Comparison of ENCODE assay signal across 11 cellular contexts in the genomic region with DNA sequence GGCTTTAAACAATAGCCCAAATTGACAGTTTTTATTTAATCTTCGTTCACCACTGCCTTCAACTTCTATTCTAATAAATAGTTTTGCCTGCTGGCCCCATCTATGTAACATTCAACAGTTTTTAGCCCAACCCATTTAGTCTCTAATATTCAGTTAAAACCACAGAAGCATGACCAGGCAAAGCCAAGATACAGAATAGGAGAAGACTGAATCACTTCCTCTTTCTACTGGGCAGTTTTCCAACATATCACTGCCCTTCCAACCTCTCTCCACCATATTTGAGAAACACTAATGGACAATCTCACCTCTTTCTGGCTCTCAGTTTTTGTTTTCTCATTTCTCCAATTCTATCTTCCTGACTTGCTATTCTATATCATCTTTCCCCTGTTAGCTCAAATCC.
A peak's percentile ranks its signal among the peaks of the same experiment; 100 is the strongest.
DNase-seq lines count a peak whose midpoint lies in the region; ATAC-seq and TF ChIP-seq lines count a peak whose summit lies in the region.
"Had no signal": no experiment of that assay in that cellular context is flagged by ENCODE, and none has a peak within 500 bp of the region (broad histone marks: within the 10 kb centered on the region; RNA-seq: fewer than 3 reads in every experiment).

No MANE protein-coding gene starts in this region.

- DNase-seq in ACHN (peak; percentile 71), HT-29 (ENCODE audit: low spot score) (peak; percentile 61), SKM-1 treated with dmso at 0.1 percent for 144 hours (lab: John Stamatoyannopoulos, UW; ENCODE audit: unreplicated experiment) (peak; percentile 70), fibroblast of pulmonary artery (ENCODE audit: low read depth) (peak; percentile 35), coronary artery (ENCODE audit: low spot score) (no peak), type B pancreatic cell (ENCODE audit: extremely low spot score, unreplicated experiment) (no peak)
- no peak for DNase-seq in activated T-cell treated with anti-CD3 and anti-CD28 coated beads, Interleukin-2, amount 50 U/mL, for 72 hours
- DNase-seq: cortex of kidney, T-helper 17 cell had no signal

- H3K4me3 Mint-ChIP-seq in activated T-cell treated with anti-CD3 and anti-CD28 coated beads, Interleukin-2, amount 50 U/mL, for 72 hours, result no peak overlapping the region
- H3K4me3 Mint-ChIP-seq in type B pancreatic cell, result no peak overlapping the region
- H3K4me3 Mint-ChIP-seq: neural crest cell, T-helper 17 cell had no signal

- TF ChIP-seq CTCF in fibroblast of pulmonary artery (IDR thresholded peaks at IDR 0.05; ENCODE audit: low read length, missing control alignments) (no peak), coronary artery (IDR thresholded peaks at IDR 0.05) (no peak), type B pancreatic cell (conservative IDR thresholded peaks at IDR 0.05) (no peak)

- no peak overlapping the region for H3K27ac Mint-ChIP-seq in activated T-cell treated with anti-CD3 and anti-CD28 coated beads, Interleukin-2, amount 50 U/mL, for 72 hours
- no peak overlapping the region for H3K27ac Mint-ChIP-seq in type B pancreatic cell
- H3K27ac Mint-ChIP-seq: T-helper 17 cell had no signal

- in situ Hi-C loops in ACHN (cut with HindIII; ENCODE audit: low pct_ligation_motif_present, low pct_unique_long_range_greater_than_20kb, low sequenced_read_pairs), result no loop called here

- no peaks in the 10 kb centered on the region for H3K36me3 Mint-ChIP-seq in activated T-cell treated with anti-CD3 and anti-CD28 coated beads, Interleukin-2, amount 50 U/mL, for 72 hours (ENCODE audit: insufficient read depth in 2 of 2)
- H3K36me3 Mint-ChIP-seq in type B pancreatic cell, result no peaks in the 10 kb centered on the region

- H3K27me3 Mint-ChIP-seq in activated T-cell treated with anti-CD3 and anti-CD28 coated beads, Interleukin-2, amount 50 U/mL, for 72 hours (ENCODE audit: low read depth), result no peaks in the 10 kb centered on the region
- no peaks in the 10 kb centered on the region for H3K27me3 Mint-ChIP-seq in type B pancreatic cell
- H3K27me3 Mint-ChIP-seq: T-helper 17 cell had no signal

- H3K4me3 ChIP-seq in fibroblast of pulmonary artery (replicated peaks; ENCODE audit: low read depth, low read length) (no peak overlapping the region), coronary artery (no peak overlapping the region)

- H3K4me1 Mint-ChIP-seq in activated T-cell treated with anti-CD3 and anti-CD28 coated beads, Interleukin-2, amount 50 U/mL, for 72 hours (ENCODE audit: low read depth), result no peaks in the 10 kb centered on the region
- H3K4me1 Mint-ChIP-seq in type B pancreatic cell (ENCODE audit: unreplicated experiment), result no peaks in the 10 kb centered on the region
- H3K4me1 Mint-ChIP-seq: neural crest cell, T-helper 17 cell had no signal

- H3K27ac ChIP-seq in coronary artery, result no peak overlapping the region

- ATAC-seq in activated T-cell treated with anti-CD3 and anti-CD28 coated beads, Interleukin-2, amount 50 U/mL, for 72 hours (replicated peaks in 1 of 2), result no peak
- ATAC-seq in GM21515 (IDR thresholded peaks at IDR 0.05; ENCODE audit: unreplicated experiment), result no peak
- ATAC-seq: T-helper 17 cell had no signal

- H3K9me3 Mint-ChIP-seq in activated T-cell treated with anti-CD3 and anti-CD28 coated beads, Interleukin-2, amount 50 U/mL, for 72 hours, result peaks cover 2 to 8% of the 10 kb centered on the region in 2 donors
- no peaks in the 10 kb centered on the region for H3K9me3 Mint-ChIP-seq in type B pancreatic cell

Comparison
In these comparisons a context has a peak if more than half of its experiments do, and no peak if none do; other contexts are left out.
1. DNase-seq: peak in ACHN (single experiment), HT-29 (single experiment), SKM-1 treated with dmso at 0.1 percent for 144 hours (single experiment) and fibroblast of pulmonary artery (single experiment); none in activated T-cell treated with anti-CD3 and anti-CD28 coated beads, Interleukin-2, amount 50 U/mL, for 72 hours (0 of 2), coronary artery (single experiment) and type B pancreatic cell (single experiment).